Comparison of ENCODE assay signal across 8 cellular contexts in the genomic region with DNA sequence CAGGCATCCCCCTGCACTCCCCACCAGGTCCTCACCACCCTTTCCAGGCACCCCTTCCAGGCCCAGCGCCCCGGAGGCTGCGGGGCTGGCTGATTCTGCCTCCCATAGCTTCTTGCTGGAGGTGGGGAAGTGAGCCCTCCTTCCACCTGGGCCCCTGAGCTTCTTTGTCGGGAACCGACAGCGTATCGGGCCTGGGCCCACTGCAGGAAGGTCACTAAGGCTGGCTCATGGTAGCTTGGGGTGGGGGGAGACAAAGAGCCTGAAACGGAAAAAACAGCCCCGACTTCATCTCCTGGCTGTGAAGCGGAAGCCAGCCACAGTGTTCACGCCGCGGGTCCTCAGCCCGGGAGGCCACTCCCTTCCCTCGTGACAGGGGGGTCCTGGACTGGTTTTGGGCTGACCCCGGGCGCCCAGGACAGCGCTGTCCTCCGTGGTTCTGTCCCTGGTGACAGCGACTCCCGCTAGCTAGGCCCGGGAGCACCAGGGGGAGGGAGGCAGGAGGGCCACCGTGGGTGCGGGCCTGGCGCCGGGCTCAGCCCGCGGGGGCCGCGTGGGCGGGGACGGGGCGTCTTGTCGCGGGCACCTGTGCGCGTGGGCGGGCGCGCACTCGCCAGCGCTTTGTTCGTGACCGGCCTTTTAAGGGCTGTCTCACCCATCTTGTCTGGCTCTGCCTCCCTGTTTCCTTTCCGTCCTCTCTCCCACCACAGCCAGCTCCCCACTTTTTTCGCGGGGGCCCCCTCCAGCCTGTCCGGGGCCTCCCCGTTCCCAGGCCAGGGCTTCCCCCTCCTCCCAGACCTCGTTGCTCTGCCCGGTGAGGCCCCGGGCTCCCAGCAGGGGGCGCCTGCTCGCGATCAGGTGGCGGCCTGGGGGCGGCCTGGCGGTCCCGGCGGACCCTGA.
DNase-seq lines count a peak whose midpoint lies in the region; ATAC-seq and TF ChIP-seq lines count a peak whose summit lies in the region.

No MANE protein-coding gene starts in this region.

- H3K36me3 ChIP-seq in A673 (ENCODE audit: insufficient read depth, low read length, poor library complexity, severe bottlenecking): peaks cover 14% of the 10 kb centered on the region

- POLR2A ChIA-PET in A673 (lab: Charles Lee; ENCODE audit: low non-redundant PET): interaction anchor here (0.7 kb wide), 1 partner anchor 421 kb away, joined by 12 read pairs; no protein-coding TSS in a partner anchor

- no TSS peak for BruUV-seq in A673 (replicated peaks; lab: Mats Ljungman, UMichigan)

- DNase-seq in A673 (ENCODE audit: low spot score): no peak
- peak; percentile 85 for DNase-seq in activated CD4-positive, CD25-positive, alpha-beta regulatory T cell treated with anti-CD3 and anti-CD28 coated beads, Interleukin-2, amount 50 U/mL, for 72 hours
- peak; percentile 71 for DNase-seq in central memory CD4-positive, alpha-beta T cell
- DNase-seq in left lobe of liver (ENCODE audit: low spot score): peak; percentile 55
- DNase-seq in stimulated activated CD4-positive, alpha-beta T cell treated with anti-CD3 and anti-CD28 coated beads, Interleukin-4, amount 100 ng/mL, for 4 hours: peak; percentile 65 to 72
- DNase-seq in NCI-H510A (lab: John Stamatoyannopoulos, UW): no peak
- DNase-seq in NCI-H226: no peak

- intact Hi-C loops in A673 (cut with micrococcal nuclease; ENCODE audit: unreplicated experiment): no loop called here

- peak; percentile 45; the same call in 1 of the 2 replicates for TF ChIP-seq CTCF in A673 (conservative IDR thresholded peaks at IDR 0.05; ENCODE audit: low read depth, low read length)

- no peaks in the 10 kb centered on the region for H3K9me3 ChIP-seq in A673 (ENCODE audit: low read depth, low read length, poor library complexity, severe bottlenecking)

- CTCF ChIA-PET in A673 (lab: Charles Lee): no interaction called here

- peaks cover 22% of the 10 kb centered on the region for H3K4me1 ChIP-seq in A673 (ENCODE audit: insufficient read depth, low read length, poor library complexity, severe bottlenecking)

- H3K27me3 ChIP-seq in A673 (replicated peaks; ENCODE audit: insufficient read depth, low read depth, low read length, poor library complexity): no peaks in the 10 kb centered on the region

- H3K4me3 ChIP-seq in A673 (ENCODE audit: low read depth, low read length, poor library complexity, severe bottlenecking): no peak overlapping the region

- ATAC-seq in GM21529 (IDR thresholded peaks at IDR 0.05; ENCODE audit: unreplicated experiment) (peak; percentile 38), left lobe of liver (peak; percentile 48)

- H3K27ac ChIP-seq in A673 (ENCODE audit: low read depth, low read length, poor library complexity, severe bottlenecking): no peak overlapping the region

Comparison
In these comparisons a context has a peak if more than half of its experiments do, and no peak if none do; other contexts are left out.
1. DNase-seq: peak in activated CD4-positive, CD25-positive, alpha-beta regulatory T cell treated with anti-CD3 and anti-CD28 coated beads, Interleukin-2, amount 50 U/mL, for 72 hours (single experiment), central memory CD4-positive, alpha-beta T cell (single experiment), left lobe of liver (single experiment) and stimulated activated CD4-positive, alpha-beta T cell treated with anti-CD3 and anti-CD28 coated beads, Interleukin-4, amount 100 ng/mL, for 4 hours (2 of 2); none in A673 (single experiment), NCI-H510A (single experiment) and NCI-H226 (single experiment).